1 cellular context compared by ENCODE assay signal in the genomic region with DNA sequence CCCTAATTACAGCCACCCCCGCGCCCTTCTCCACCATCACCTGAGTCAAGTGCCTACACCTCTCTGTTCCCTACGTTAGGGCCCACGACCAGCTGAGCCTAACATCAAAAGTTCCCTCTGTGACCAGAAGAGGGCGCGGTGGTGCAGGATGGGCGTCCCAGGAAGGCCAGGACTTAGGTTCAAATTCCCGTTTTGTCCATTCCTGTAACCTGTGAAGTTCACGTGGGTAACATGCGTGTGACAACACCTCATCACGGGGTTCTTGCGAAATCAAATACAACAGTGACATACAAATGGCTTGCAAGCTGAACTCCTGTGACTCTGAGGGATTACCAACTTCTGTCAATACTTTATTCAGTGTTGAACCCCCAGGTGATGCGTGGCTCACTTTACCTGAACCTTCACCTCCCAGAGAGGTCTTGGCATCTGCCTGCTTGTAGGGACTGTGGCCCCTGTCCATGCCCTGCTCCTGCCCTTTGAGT.
TF ChIP-seq lines count a peak whose summit lies in the region.

No MANE protein-coding gene starts in this region.

TF ChIP-seq in HCT116, 20 proteins besides CTCF, POLR2A, EP300 and RAD21:
- no peak for TF ChIP-seq EZH2phosphoT487 (IDR thresholded peaks at IDR 0.05; ENCODE audit: borderline replicate concordance)
- TF ChIP-seq ATF3 (IDR thresholded peaks at IDR 0.05), result no peak
- TF ChIP-seq ZNF274 (IDR thresholded peaks at IDR 0.05; ENCODE audit: low read depth, low read length), result no peak
- TF ChIP-seq CEBPB (IDR thresholded peaks at IDR 0.05; ENCODE audit: low read depth), result peak; percentile 46; the same call in 1 of the 2 replicates
- TF ChIP-seq ZFX (IDR thresholded peaks at IDR 0.05), result no peak
- TF ChIP-seq TCF7L2 (IDR thresholded peaks at IDR 0.05; ENCODE audit: borderline replicate concordance, extremely low read depth, insufficient read depth, insufficient read length), result no peak
- TF ChIP-seq, protein P1, sequence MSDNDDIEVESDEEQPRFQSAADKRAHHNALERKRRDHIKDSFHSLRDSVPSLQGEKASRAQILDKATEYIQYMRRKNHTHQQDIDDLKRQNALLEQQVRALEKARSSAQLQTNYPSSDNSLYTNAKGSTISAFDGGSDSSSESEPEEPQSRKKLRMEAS (IDR thresholded peaks at IDR 0.05), result peak; percentile 49; the same call in 1 of the 2 replicates
- TF ChIP-seq REST (IDR thresholded peaks at IDR 0.05; ENCODE audit: low read depth), result no peak
- no peak for TF ChIP-seq FOSL1 (IDR thresholded peaks at IDR 0.05; ENCODE audit: low read depth)
